8 cellular contexts compared by ENCODE assay signal in the genomic region with DNA sequence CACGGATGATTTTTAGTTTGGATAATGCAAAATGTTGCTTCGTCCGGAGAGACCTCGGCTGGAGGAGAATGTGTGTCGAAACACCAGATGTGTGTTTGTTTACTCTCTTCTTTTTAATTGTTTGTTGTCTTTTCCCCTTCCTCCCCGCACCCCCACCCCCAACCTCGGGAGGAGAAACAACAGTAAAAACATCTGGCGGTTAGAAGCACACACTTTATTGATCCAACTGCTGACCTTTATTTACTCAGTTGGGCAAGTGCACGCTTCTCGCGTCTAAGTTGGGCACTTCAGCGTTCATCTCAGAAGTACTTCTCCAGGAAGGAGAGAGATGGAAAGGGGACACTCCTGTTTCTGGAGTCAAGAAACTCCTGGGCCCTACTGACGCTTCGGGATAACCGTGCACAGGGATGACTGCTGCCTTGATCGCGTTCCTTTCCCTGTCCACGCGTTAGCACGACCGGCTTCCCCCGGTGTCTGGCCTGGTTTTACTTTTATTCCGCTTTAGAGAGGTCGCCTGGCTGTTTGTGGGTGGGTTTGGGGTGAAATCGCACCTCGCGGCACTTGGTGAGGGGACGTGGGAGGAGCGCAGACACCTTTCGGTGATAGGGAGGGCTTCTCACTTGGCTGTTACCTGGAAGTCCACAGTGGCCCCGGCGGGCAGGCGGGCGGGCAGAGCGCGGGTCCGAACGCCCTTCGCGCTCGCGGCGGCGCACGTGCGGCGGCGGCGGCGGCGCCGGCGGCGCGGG.
DNase-seq lines count a peak whose midpoint lies in the region; ATAC-seq and TF ChIP-seq lines count a peak whose summit lies in the region.

No MANE protein-coding gene starts in this region.

- H3K27me3 Mint-ChIP-seq in neural crest cell (ENCODE audit: low read depth): peaks cover 91% of the 10 kb centered on the region

- peaks cover 43% of the 10 kb centered on the region for H3K4me1 Mint-ChIP-seq in neural crest cell

- H3K27ac Mint-ChIP-seq in neural crest cell (ENCODE audit: unreplicated experiment): no peak overlapping the region

- H3K9me3 Mint-ChIP-seq in neural crest cell: no peaks in the 10 kb centered on the region

- WGBS in esophagus, 2 donors: 1 to 3% methylated on average over 55 of the region's 55 CpGs

- H3K9me3 ChIP-seq in esophagus (ENCODE audit: control insufficient read depth in 2 of 2, insufficient read depth in 1 of 2, low read depth in 1 of 2, low read length in 1 of 2): no peaks in the 10 kb centered on the region

- H3K4me1 ChIP-seq in esophagus (ENCODE audit: control insufficient read depth in 2 of 2, insufficient read depth in 2 of 2, low read length in 1 of 2): peaks cover 0 to 3% of the 10 kb centered on the region in 2 donors

- H3K36me3 ChIP-seq in esophagus (ENCODE audit: control insufficient read depth in 2 of 2, insufficient read depth in 2 of 2, low read length in 1 of 2): no peaks in the 10 kb centered on the region

- DNase-seq in Right ventricle myocardium superior (peak; percentile 37), left ventricle myocardium superior (no peak), OCI-M1 (lab: John Stamatoyannopoulos, UW) (peak; percentile 27), neural crest cell (ENCODE audit: low read depth, low spot score) (peak; percentile 6), NCI-H1436 (lab: John Stamatoyannopoulos, UW) (no peak), amygdala (lab: John Stamatoyannopoulos, UW) (no peak)

- intact Hi-C loops in Right ventricle myocardium superior (cut with DNase I): loop anchor here (10.0 kb wide), 1 partner anchor 328 kb away; a partner anchor contains a TSS
- intact Hi-C loops in left ventricle myocardium superior (cut with micrococcal nuclease): no loop called here

- peak overlapping the region; percentile 59 to 76 for H3K4me3 ChIP-seq in esophagus (ENCODE audit: low read depth in 1 of 2, low read length in 2 of 2)

- TF ChIP-seq CTCF in neural crest cell (conservative IDR thresholded peaks at IDR 0.05): no peak

- no peaks in the 10 kb centered on the region for H3K36me3 Mint-ChIP-seq in neural crest cell (ENCODE audit: low read depth)

- H3K27ac ChIP-seq in esophagus (ENCODE audit: low read depth in 2 of 2, low read length in 1 of 2): peak overlapping the region; percentile 95

- peak overlapping the region; percentile 90 for H3K4me3 Mint-ChIP-seq in neural crest cell

- no peaks in the 10 kb centered on the region for H3K27me3 ChIP-seq in esophagus (ENCODE audit: control insufficient read depth in 1 of 2, insufficient read depth in 2 of 2, low read length in 2 of 2)

- ATAC-seq in Right ventricle myocardium superior (ENCODE audit: poor library complexity) (no peak), left ventricle myocardium superior (no peak), HG03378 (IDR thresholded peaks at IDR 0.05; ENCODE audit: unreplicated experiment) (no peak)

Comparison
In these comparisons a context has a peak if more than half of its experiments do, and no peak if none do; other contexts are left out.
1. DNase-seq: peak in Right ventricle myocardium superior (single experiment), OCI-M1 (single experiment) and neural crest cell (single experiment); none in left ventricle myocardium superior (single experiment), NCI-H1436 (single experiment) and amygdala (0 of 56).